ENCODE assay signal across 28 cellular contexts in the genomic region with DNA sequence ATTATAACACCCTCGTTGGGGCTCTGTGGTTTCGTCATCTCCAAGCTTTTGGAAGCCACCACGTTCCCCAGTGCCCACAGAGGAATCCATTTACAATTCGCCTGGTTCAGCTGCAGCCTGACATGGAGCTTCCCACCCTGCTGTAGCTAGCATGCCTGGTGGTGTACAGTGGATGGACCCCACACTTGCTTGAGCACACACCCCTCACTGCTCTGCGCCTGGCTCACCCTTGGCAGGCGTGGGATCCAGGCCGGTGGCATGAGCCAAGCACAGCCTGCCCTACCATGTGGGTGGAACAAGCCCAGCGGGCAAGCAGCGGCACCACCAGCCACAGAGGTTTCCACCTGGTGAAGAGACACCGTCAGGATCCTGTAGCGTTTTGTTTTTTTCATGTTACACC.
DNase-seq lines count a peak whose midpoint lies in the region; ATAC-seq, FAIRE-seq and TF ChIP-seq lines count a peak whose summit lies in the region.
"Had no signal": no experiment of that assay in that cellular context is flagged by ENCODE, and none has a peak within 500 bp of the region (broad histone marks: within the 10 kb centered on the region; RNA-seq: fewer than 3 reads in every experiment).

No MANE protein-coding gene starts in this region.

- peak; percentile 53 for ATAC-seq in stimulated activated memory B cell treated with anti-CD40 and anti-IgM and Interleukin-4, amounts not matched to agents 10 μg/mL and 1 μg/mL and 100 μg/mL, for 72 hours
- ATAC-seq in GM18870 (IDR thresholded peaks at IDR 0.05; ENCODE audit: unreplicated experiment) = no peak
- ATAC-seq: Panc1 had no signal

- BruUV-seq in mammary epithelial cell (replicated peaks; lab: Mats Ljungman, UMichigan) (no TSS peak), MCF 10A (replicated peaks; lab: Mats Ljungman, UMichigan) (no TSS peak)

- H3K27me3 ChIP-seq in mammary epithelial cell (ENCODE audit: insufficient read depth, low read length) = no peaks in the 10 kb centered on the region
- H3K27me3 ChIP-seq: BE2C had no signal

- no peak overlapping the region for H2AFZ ChIP-seq in mammary epithelial cell (ENCODE audit: low read depth, low read length)

- CTCF ChIA-PET in mammary epithelial cell (lab: Charles Lee; ENCODE audit: low non-redundant PET) (no interaction called here), MCF 10A (lab: Yijun Ruan, JAX) (interaction anchor here (1.2 kb wide), 1 partner anchor 9 kb away, joined by 3 read pairs; no protein-coding TSS in a partner anchor)

- no peak overlapping the region for H3K4me2 ChIP-seq in mammary epithelial cell (ENCODE audit: insufficient read depth, low read depth, low read length)

- H3K4me3 ChIP-seq in mammary epithelial cell (replicated peaks in 1 of 3; ENCODE audit: insufficient read depth in 1 of 3, low read depth in 2 of 3, low read length in 3 of 3) (no peak overlapping the region), kidney (ENCODE audit: low read length in 2 of 2) (no peak overlapping the region)
- H3K4me3 ChIP-seq: HAP-1 had no signal

- dilution Hi-C loops in mammary epithelial cell (cut with HindIII; ENCODE audit: low sequenced_read_pairs) = no loop called here

- no peak overlapping the region for H3K4me3 Mint-ChIP-seq in MCF 10A (ENCODE audit: unreplicated experiment)
- H3K4me3 Mint-ChIP-seq in stimulated activated memory B cell treated with anti-CD40 and anti-IgM and Interleukin-4, amounts not matched to agents 10 μg/mL and 1 μg/mL and 100 μg/mL, for 72 hours = no peak overlapping the region
- H3K4me3 Mint-ChIP-seq: CD14-positive monocyte; CD8-positive, alpha-beta memory T cell; HFFc6 had no signal

- H3K36me3 ChIP-seq in mammary epithelial cell (ENCODE audit: insufficient read depth, low read length) = no peaks in the 10 kb centered on the region
- no peaks in the 10 kb centered on the region for H3K36me3 ChIP-seq in kidney (ENCODE audit: control insufficient read depth in 1 of 2, insufficient read depth in 2 of 2, low read length in 2 of 2)
- H3K36me3 ChIP-seq: BE2C, HAP-1 had no signal

- no peaks in the 10 kb centered on the region for H4K20me1 ChIP-seq in mammary epithelial cell (ENCODE audit: insufficient read depth, low read length)

- no peaks in the 10 kb centered on the region for H3K79me2 ChIP-seq in mammary epithelial cell (ENCODE audit: insufficient read depth, low read length)

- H3K9ac ChIP-seq in mammary epithelial cell (ENCODE audit: insufficient read depth, low read length) (no peak overlapping the region), kidney (ENCODE audit: low read length in 2 of 2) (no peak overlapping the region)

- in situ Hi-C loops in mammary epithelial cell (cut with MboI; ENCODE audit: low sequenced_read_pairs in 2 of 2) = no loop called here

- no peaks in the 10 kb centered on the region for H3K27me3 Mint-ChIP-seq in MCF 10A (ENCODE audit: insufficient read depth, unreplicated experiment)
- H3K27me3 Mint-ChIP-seq in stimulated activated memory B cell treated with anti-CD40 and anti-IgM and Interleukin-4, amounts not matched to agents 10 μg/mL and 1 μg/mL and 100 μg/mL, for 72 hours = no peaks in the 10 kb centered on the region
- H3K27me3 Mint-ChIP-seq: CD8-positive, alpha-beta memory T cell had no signal

- no peaks in the 10 kb centered on the region for H3K36me3 Mint-ChIP-seq in MCF 10A (ENCODE audit: insufficient read depth, unreplicated experiment)
- H3K36me3 Mint-ChIP-seq in stimulated activated memory B cell treated with anti-CD40 and anti-IgM and Interleukin-4, amounts not matched to agents 10 μg/mL and 1 μg/mL and 100 μg/mL, for 72 hours = no peaks in the 10 kb centered on the region
- H3K36me3 Mint-ChIP-seq: CD14-positive monocyte; CD8-positive, alpha-beta memory T cell had no signal

- no peaks in the 10 kb centered on the region for H3K4me1 Mint-ChIP-seq in MCF 10A (ENCODE audit: insufficient read depth, unreplicated experiment)
- no peaks in the 10 kb centered on the region for H3K4me1 Mint-ChIP-seq in stimulated activated memory B cell treated with anti-CD40 and anti-IgM and Interleukin-4, amounts not matched to agents 10 μg/mL and 1 μg/mL and 100 μg/mL, for 72 hours
- H3K4me1 Mint-ChIP-seq: CD14-positive monocyte; CD8-positive, alpha-beta memory T cell had no signal

- H3K27ac Mint-ChIP-seq in MCF 10A (ENCODE audit: low read depth, unreplicated experiment) = no peak overlapping the region
- H3K27ac Mint-ChIP-seq in stimulated activated memory B cell treated with anti-CD40 and anti-IgM and Interleukin-4, amounts not matched to agents 10 μg/mL and 1 μg/mL and 100 μg/mL, for 72 hours = no peak overlapping the region
- H3K27ac Mint-ChIP-seq: CD14-positive monocyte, HFFc6 had no signal

- intact Hi-C loops in mammary epithelial cell (cut with micrococcal nuclease) = no loop called here
- intact Hi-C loops in MCF 10A (cut with micrococcal nuclease) = no loop called here
- intact Hi-C loops in kidney (cut with DNase I) = no loop called here

- H3K9me3 Mint-ChIP-seq in MCF 10A (ENCODE audit: unreplicated experiment) = no peaks in the 10 kb centered on the region
- H3K9me3 Mint-ChIP-seq in stimulated activated memory B cell treated with anti-CD40 and anti-IgM and Interleukin-4, amounts not matched to agents 10 μg/mL and 1 μg/mL and 100 μg/mL, for 72 hours = peaks cover 3% of the 10 kb centered on the region

- WGBS in mammary epithelial cell (ENCODE audit: low coverage, missing lambda C conversion rate) = 9% methylated on average over 7 of the region's 11 CpGs

- H3K9me3 ChIP-seq in mammary epithelial cell (replicated peaks; ENCODE audit: insufficient read depth, low read length) (peaks cover 19% of the 10 kb centered on the region), kidney (ENCODE audit: control insufficient read depth in 1 of 2, low read length in 2 of 2) (no peaks in the 10 kb centered on the region)
- H3K9me3 ChIP-seq: BE2C, HAP-1 had no signal

- H3K27ac ChIP-seq in mammary epithelial cell (ENCODE audit: insufficient read depth, low read depth, low read length) (no peak overlapping the region), kidney (ENCODE audit: low read depth in 2 of 2, low read length in 2 of 2) (no peak overlapping the region)
- H3K27ac ChIP-seq: RWPE1 had no signal

- DNase-seq in mammary epithelial cell (peak; percentile 37), MCF 10A (ENCODE audit: unreplicated experiment) (no peak), kidney (peak; percentile 59), COLO668 (lab: John Stamatoyannopoulos, UW; ENCODE audit: unreplicated experiment) (no peak), H54 (ENCODE audit: insufficient read length, low spot score) (no peak)
- DNase-seq: 8988T; ACHN; BE2C; Calu3; CD8-positive, alpha-beta memory T cell; HFFc6; IMR-90; KG1; MM.1S; NCI-H1048; NCI-H1417; NCI-H1694; NCI-H2029 treated with DMSO at 0.1 percent for 48 hours; NCI-H2227 treated with DMSO at 0.1 percent for 48 hours; NCI-H510A; NCI-H69; SHP77 treated with DMSO at 0.1 percent for 48 hours had no signal

- FAIRE-seq in kidney (lab: Jason Lieb, UNC) = no peak
- FAIRE-seq in H54 (lab: Jason Lieb, UNC) = no peak

- POLR2A ChIA-PET in MCF 10A (lab: Yijun Ruan, JAX) = no interaction called here

- TF ChIP-seq CTCF in mammary epithelial cell (conservative IDR thresholded peaks at IDR 0.05 in 1 of 2, IDR thresholded peaks at IDR 0.05 in 1 of 2; ENCODE audit: extremely low read depth in 1 of 2, insufficient read depth in 1 of 2, low read depth in 1 of 2, low read length in 2 of 2) (no peak), MCF 10A (IDR thresholded peaks at IDR 0.05; ENCODE audit: unreplicated experiment) (no peak), kidney (IDR thresholded peaks at IDR 0.05; ENCODE audit: borderline replicate concordance, extremely low read depth, insufficient read depth) (no peak)

- no peaks in the 10 kb centered on the region for H3K4me1 ChIP-seq in mammary epithelial cell (ENCODE audit: insufficient read depth, low read length)
- no peaks in the 10 kb centered on the region for H3K4me1 ChIP-seq in kidney (ENCODE audit: control insufficient read depth in 1 of 2, insufficient read depth in 1 of 2, low read depth in 1 of 2, low read length in 2 of 2)
- H3K4me1 ChIP-seq: BE2C, HAP-1 had no signal

- TF ChIP-seq POLR2A in H54 (IDR thresholded peaks at IDR 0.05; ENCODE audit: low read depth, low read length) = no peak

Comparison
In these comparisons a context has a peak if more than half of its experiments do, and no peak if none do; other contexts are left out.
1. DNase-seq: peak in mammary epithelial cell (single experiment) and kidney (single experiment); none in MCF 10A (single experiment), COLO668 (single experiment) and H54 (single experiment).